In genomic region chr19:10634430-10634829, GRCh38 we compare ENCODE assay signal across 18 cellular contexts. TPM values are rescaled to one million over a fixed set of nuclear protein-coding genes. Genes with fewer than 3 reads are reported as not detected.
DNase-seq lines count a peak whose midpoint lies in the region; ATAC-seq, FAIRE-seq and TF ChIP-seq lines count a peak whose summit lies in the region.
"Had no signal": no experiment of that assay in that cellular context is flagged by ENCODE, and none has a peak within 500 bp of the region (broad histone marks: within the 10 kb centered on the region; RNA-seq: fewer than 3 reads in every experiment).

No MANE protein-coding gene starts in this region.

- no peaks in the 10 kb centered on the region for H3F3A ChIP-seq in SK-N-SH (replicated peaks; ENCODE audit: insufficient read depth)

- intact Hi-C loops in K562 (cut with micrococcal nuclease) (no loop called here), adrenal gland (cut with DNase I) (no loop called here)

- TF ChIP-seq POLR2A in K562 (conservative IDR thresholded peaks at IDR 0.05) = no peak
- no peak for TF ChIP-seq POLR2A in adrenal gland (IDR thresholded peaks at IDR 0.05)

- TF ChIP-seq EP300 in SK-N-SH (IDR thresholded peaks at IDR 0.05; ENCODE audit: borderline replicate concordance in 1 of 2, low read depth in 1 of 2, low read length in 1 of 2) (no peak), K562 (IDR thresholded peaks at IDR 0.05; ENCODE audit: low read length) (no peak)

- no peaks in the 10 kb centered on the region for H3K9me3 Mint-ChIP-seq in stimulated activated naive B cell treated with anti-CD40 and anti-IgM and Interleukin-4, amounts not matched to agents 10 μg/mL and 1 μg/mL and 100 μg/mL, for 72 hours
- H3K9me3 Mint-ChIP-seq: CD14-positive monocyte; CD4-positive, alpha-beta memory T cell; H9 had no signal

- no peaks in the 10 kb centered on the region for H3K27me3 ChIP-seq in SK-N-SH (ENCODE audit: insufficient read depth)
- H3K27me3 ChIP-seq in K562 (ENCODE audit: control insufficient read depth in 2 of 2, insufficient read depth in 2 of 2, low read length in 2 of 2) = no peaks in the 10 kb centered on the region
- H3K27me3 ChIP-seq in adrenal gland = no peaks in the 10 kb centered on the region
- H3K27me3 ChIP-seq: BLaER1 had no signal

- no peaks in the 10 kb centered on the region for H3K9me3 ChIP-seq in SK-N-SH
- H3K9me3 ChIP-seq in K562 (replicated peaks; ENCODE audit: control insufficient read depth, insufficient read depth, low read depth, low read length) = no peaks in the 10 kb centered on the region
- H3K9me3 ChIP-seq in adrenal gland (replicated peaks in 1 of 3) = no peaks in the 10 kb centered on the region
- H3K9me3 ChIP-seq: BLaER1 had no signal

- no peaks in the 10 kb centered on the region for H3K79me2 ChIP-seq in SK-N-SH (ENCODE audit: insufficient read depth)
- no peaks in the 10 kb centered on the region for H3K79me2 ChIP-seq in K562 (ENCODE audit: control insufficient read depth, insufficient read depth, low read length)

- TF ChIP-seq RAD21 in SK-N-SH (IDR thresholded peaks at IDR 0.05; ENCODE audit: low read length) = no peak
- no peak for TF ChIP-seq RAD21 in K562 (CRISPR knock-in tag; conservative IDR thresholded peaks at IDR 0.05 in 1 of 2, IDR thresholded peaks at IDR 0.05 in 1 of 2)

- no peaks in the 10 kb centered on the region for H4K20me1 ChIP-seq in SK-N-SH (ENCODE audit: insufficient read depth)
- H4K20me1 ChIP-seq in K562 (replicated peaks; ENCODE audit: control insufficient read depth, insufficient read depth, low read length) = no peaks in the 10 kb centered on the region

- H2AFZ ChIP-seq in SK-N-SH (ENCODE audit: low read depth) (no peak overlapping the region), K562 (ENCODE audit: low read depth, low read length) (no peak overlapping the region)

- no peak for ATAC-seq in SK-N-SH treated with all-trans-retinoic acid at 6 μM for 48 hours
- ATAC-seq in K562 = no peak
- ATAC-seq in stimulated activated naive B cell treated with anti-CD40 and anti-IgM and Interleukin-4, amounts not matched to agents 10 μg/mL and 1 μg/mL and 100 μg/mL, for 72 hours (replicated peaks) = no peak
- ATAC-seq: GM12878 had no signal

- no peaks in the 10 kb centered on the region for H3K4me1 ChIP-seq in SK-N-SH (ENCODE audit: control insufficient read depth in 1 of 2, insufficient read depth in 2 of 2, low read depth in 1 of 2, low read length in 1 of 2)
- H3K4me1 ChIP-seq in K562 (replicated peaks in 1 of 2; ENCODE audit: control insufficient read depth in 2 of 2, insufficient read depth in 2 of 2, low read length in 2 of 2) = peaks cover 0 to 6% of the 10 kb centered on the region in 2 experiments; a peak in 2 of 5 replicates
- H3K4me1 ChIP-seq in adrenal gland (replicated peaks in 1 of 2) = peaks cover 0 to 6% of the 10 kb centered on the region in 2 donors

- H3K4me1 Mint-ChIP-seq in stimulated activated naive B cell treated with anti-CD40 and anti-IgM and Interleukin-4, amounts not matched to agents 10 μg/mL and 1 μg/mL and 100 μg/mL, for 72 hours = peaks cover 33 to 41% of the 10 kb centered on the region in 2 donors

- H3K36me3 Mint-ChIP-seq in stimulated activated naive B cell treated with anti-CD40 and anti-IgM and Interleukin-4, amounts not matched to agents 10 μg/mL and 1 μg/mL and 100 μg/mL, for 72 hours = peaks cover 55 to 58% of the 10 kb centered on the region in 2 donors

- H3K9ac ChIP-seq in SK-N-SH = no peak overlapping the region
- no peak overlapping the region for H3K9ac ChIP-seq in K562 (ENCODE audit: insufficient read depth in 1 of 2, low read depth in 2 of 2, low read length in 2 of 2)
- H3K9ac ChIP-seq: BLaER1 had no signal

- peak overlapping the region; percentile 79 for H3K27ac Mint-ChIP-seq in stimulated activated naive B cell treated with anti-CD40 and anti-IgM and Interleukin-4, amounts not matched to agents 10 μg/mL and 1 μg/mL and 100 μg/mL, for 72 hours

- H3K4me2 ChIP-seq in SK-N-SH (no peak overlapping the region), K562 (ENCODE audit: insufficient read depth, low read length) (no peak overlapping the region)
- H3K4me2 ChIP-seq: BLaER1 had no signal

- peaks cover 4% of the 10 kb centered on the region for H3K9me1 ChIP-seq in K562 (ENCODE audit: control insufficient read depth, insufficient read depth, low read length)

- POLR2A ChIA-PET in SK-N-SH (lab: Yijun Ruan, JAX) = no interaction called here
- POLR2A ChIA-PET in K562 (lab: Yijun Ruan, JAX) = interaction anchor here (0.6 to 2.0 kb wide), 3 partner anchors 13 to 124 kb away, joined by 3 to 6 read pairs (median 3); no protein-coding TSS in a partner anchor

- no peaks in the 10 kb centered on the region for H3K27me3 Mint-ChIP-seq in stimulated activated naive B cell treated with anti-CD40 and anti-IgM and Interleukin-4, amounts not matched to agents 10 μg/mL and 1 μg/mL and 100 μg/mL, for 72 hours
- H3K27me3 Mint-ChIP-seq: CD4-positive, alpha-beta memory T cell had no signal

- TF ChIP-seq CTCF in SK-N-SH (IDR thresholded peaks at IDR 0.05) (no peak), 22Rv1 (IDR thresholded peaks at IDR 0.05) (no peak), K562 (IDR thresholded peaks at IDR 0.05 in 2 of 3, conservative IDR thresholded peaks at IDR 0.05 in 1 of 3; ENCODE audit: insufficient read depth in 2 of 3, low read depth in 1 of 3, low read length in 3 of 3) (no peak), adrenal gland (IDR thresholded peaks at IDR 0.05) (no peak)

- WGBS in SK-N-SH (ENCODE audit: low lambda C conversion rate) = 98% methylated on average over 3 of the region's 7 CpGs
- 82% methylated on average over 6 of the region's 7 CpGs for WGBS in K562 (ENCODE audit: insufficient coverage, low coverage, missing lambda C conversion rate)
- WGBS in adrenal gland, 4 donors = 76 to 84% (median 79%) methylated on average over 4 to 7 of the region's 7 CpGs

- H3K27ac ChIP-seq in SK-N-SH (ENCODE audit: low read depth in 2 of 2, low read length in 1 of 2) (no peak overlapping the region), 22Rv1 (0 out of 2 replicates have a peak overlapping the region, but pooled peaks have one; percentile 83), K562 (ENCODE audit: extremely low read depth, low read depth, low read length) (no peak overlapping the region), adrenal gland (no peak overlapping the region)
- H3K27ac ChIP-seq: BLaER1, HL-60 had no signal

- no peaks in the 10 kb centered on the region for H3K9me2 ChIP-seq in SK-N-SH

- H3K4me3 ChIP-seq in SK-N-SH (ENCODE audit: low read depth in 2 of 2, low read length in 1 of 2) (no peak overlapping the region), K562 (no peak overlapping the region), adrenal gland (no peak overlapping the region)
- H3K4me3 ChIP-seq: BLaER1, GM12878 had no signal

- no peak for FAIRE-seq in K562 (lab: Jason Lieb, UNC)
- FAIRE-seq: GM12878 had no signal

- CTCF ChIA-PET in SK-N-SH (lab: Yijun Ruan, JAX) (interaction anchor here (2.6 to 2.9 kb wide), 2 partner anchors 53 to 66 kb away, joined by 8 to 11 read pairs; partner anchors contain the start of gene QTRT1), K562 (lab: Yijun Ruan, JAX; ENCODE audit: low intra/inter-chr PET ratio) (no interaction called here)

- H3K4me3 Mint-ChIP-seq in stimulated activated naive B cell treated with anti-CD40 and anti-IgM and Interleukin-4, amounts not matched to agents 10 μg/mL and 1 μg/mL and 100 μg/mL, for 72 hours = no peak overlapping the region
- H3K4me3 Mint-ChIP-seq: CD14-positive monocyte; CD4-positive, alpha-beta memory T cell; H9 had no signal

- in situ Hi-C loops in K562 (cut with MboI) = no loop called here

- H3K36me3 ChIP-seq in SK-N-SH (replicated peaks in 1 of 2; ENCODE audit: control insufficient read depth in 1 of 2, insufficient read depth in 2 of 2, low read length in 1 of 2) (peaks cover 19 to 41% of the 10 kb centered on the region in 2 experiments), K562 (ENCODE audit: control insufficient read depth, insufficient read depth, low read length) (peaks cover 36% of the 10 kb centered on the region; the same call in 2 of the 3 replicates), adrenal gland (replicated peaks in 1 of 2) (peaks cover 0 to 82% of the 10 kb centered on the region in 2 donors)

- DNase-seq in SK-N-SH (peak; percentile 9), K562 (ENCODE audit: extremely low read depth in 1 of 4, low spot score in 3 of 4) (no peak), adrenal gland (no peak)
- DNase-seq in stimulated activated naive B cell treated with anti-CD40 and anti-IgM and Interleukin-4, amounts not matched to agents 10 μg/mL and 1 μg/mL and 100 μg/mL, for 72 hours = no peak
- no peak for DNase-seq in stimulated activated CD4-positive, alpha-beta T cell treated with anti-CD3 and anti-CD28 coated beads, Interleukin-15, amount 100 ng/mL, for 24 hours
- DNase-seq: 8988T; CD4-positive, alpha-beta memory T cell; DMS79 treated with DMSO at 0.1 percent for 48 hours; GOT3; H9; IMR-90; KBM-7 had no signal

- no TSS peak for BruUV-seq in K562 (replicated peaks; lab: Mats Ljungman, UMichigan)

RNA-seq across cellular contexts. Expression of gene SLC44A2, which starts 9.1 kb away (rescaled TPM):
- 61.4 and 66.6 TPM in 2 replicates for polyA plus RNA-seq in SK-N-SH (2012; rRNA removed)
- polyA plus RNA-seq in SK-N-SH (2012; cell fraction: cytosol; rRNA removed) = 38.2 and 47.6 TPM in 2 replicates
- 97.7 and 150 TPM in 2 replicates for polyA plus RNA-seq in SK-N-SH (2012; cell fraction: nucleus; rRNA removed)
- 37.8 and 63.7 TPM in 2 replicates for total RNA-seq in K562 (2011; cell fraction: chromatin; rRNA removed; ENCODE audit: low replicate concordance)
- 41.6 and 41.7 TPM in 2 replicates for total RNA-seq in K562 (2011; cell fraction: nucleolus; rRNA removed)
- 44.4 and 57.3 TPM in 2 replicates for total RNA-seq in K562 (2011; cell fraction: nucleoplasm; rRNA removed)
- total RNA-seq in K562 (2014; rRNA removed) = 6.8 and 14.4 TPM in 2 replicates
- 6.2 and 6.5 TPM in 2 replicates for total RNA-seq in K562 (2014; rRNA removed; fragmentation: Illumina TruSeq; extraction: Trizol)
- 8.0 and 8.1 TPM in 2 replicates for total RNA-seq in K562 (2015; rRNA removed; fragmentation: Illumina TruSeq; extraction: Trizol)
- 30.2 and 34.2 TPM in 2 replicates for total RNA-seq in K562 (2021)
- polyA plus RNA-seq in K562 (2011; rRNA removed) = 15.1 and 23.3 TPM in 2 replicates
- polyA plus RNA-seq in K562 (2011; cell fraction: cytosol; rRNA removed) = 22.5 and 26.7 TPM in 2 replicates
- polyA plus RNA-seq in K562 (2011; cell fraction: nucleus; rRNA removed) = 44.7 and 54.4 TPM in 2 replicates
- polyA plus RNA-seq in K562 (2012) = 29.6 and 49.8 TPM in 2 replicates
- polyA plus RNA-seq in K562 (2014; fragmentation: Illumina TruSeq; extraction: Trizol) = 26.3 and 33.0 TPM in 2 replicates
- polyA plus RNA-seq in K562 (2014; fragmentation: Nextera tagmentation; extraction: Ambion mirVana) = 1 to 10 TPM; 1.1 to 2.3 TPM
- polyA plus RNA-seq in K562 (2014; rRNA removed) = 12.4 and 16.7 TPM in 2 replicates
- 18.5 and 22.8 TPM in 2 replicates for polyA minus RNA-seq in K562 (2011; rRNA and poly(A)+ RNA removed)
- 18.0 and 33.3 TPM in 2 replicates for polyA minus RNA-seq in K562 (2011; cell fraction: cytosol; rRNA and poly(A)+ RNA removed)
- 7.8 and 11.1 TPM in 2 replicates for polyA minus RNA-seq in K562 (2011; cell fraction: nucleus; rRNA and poly(A)+ RNA removed)
- 100 to 1,000 TPM in 4 of 8 donors, 10 to 100 TPM in 4; 48.8 to 188 (median 100) TPM for total RNA-seq in adrenal gland
- polyA plus RNA-seq in adrenal gland = 10 to 100 TPM; 67.3 to 92.3 (median 68.1) TPM

RNA-seq across cellular contexts. Expression of gene ILF3, which starts 19.7 kb away (rescaled TPM):
- polyA plus RNA-seq in SK-N-SH (2012; rRNA removed) = 203 and 229 TPM in 2 replicates
- 97.9 and 126 TPM in 2 replicates for polyA plus RNA-seq in SK-N-SH (2012; cell fraction: cytosol; rRNA removed)
- polyA plus RNA-seq in SK-N-SH (2012; cell fraction: nucleus; rRNA removed) = 699 and 751 TPM in 2 replicates
- 430 and 677 TPM in 2 replicates for total RNA-seq in K562 (2011; cell fraction: chromatin; rRNA removed; ENCODE audit: low replicate concordance)
- total RNA-seq in K562 (2011; cell fraction: nucleolus; rRNA removed) = 329 and 377 TPM in 2 replicates
- total RNA-seq in K562 (2011; cell fraction: nucleoplasm; rRNA removed) = 305 and 307 TPM in 2 replicates
- total RNA-seq in K562 (2014; rRNA removed) = 141 and 169 TPM in 2 replicates
- total RNA-seq in K562 (2014; rRNA removed; fragmentation: Illumina TruSeq; extraction: Trizol) = 122 and 125 TPM in 2 replicates
- 179 and 183 TPM in 2 replicates for total RNA-seq in K562 (2015; rRNA removed; fragmentation: Illumina TruSeq; extraction: Trizol)
- 408 and 453 TPM in 2 replicates for total RNA-seq in K562 (2021)
- polyA plus RNA-seq in K562 (2011; rRNA removed) = 175 and 376 TPM in 2 replicates
- polyA plus RNA-seq in K562 (2011; cell fraction: cytosol; rRNA removed) = 127 and 144 TPM in 2 replicates
- polyA plus RNA-seq in K562 (2011; cell fraction: nucleus; rRNA removed) = 442 and 520 TPM in 2 replicates
- 205 and 346 TPM in 2 replicates for polyA plus RNA-seq in K562 (2012)
- 342 and 395 TPM in 2 replicates for polyA plus RNA-seq in K562 (2014; fragmentation: Illumina TruSeq; extraction: Trizol)
- polyA plus RNA-seq in K562 (2014; fragmentation: Nextera tagmentation; extraction: Ambion mirVana) = 10 to 100 TPM; 26.0 to 27.5 TPM
- polyA plus RNA-seq in K562 (2014; rRNA removed) = 231 and 240 TPM in 2 replicates
- polyA minus RNA-seq in K562 (2011; rRNA and poly(A)+ RNA removed) = 144 and 225 TPM in 2 replicates
- 105 and 160 TPM in 2 replicates for polyA minus RNA-seq in K562 (2011; cell fraction: cytosol; rRNA and poly(A)+ RNA removed)
- polyA minus RNA-seq in K562 (2011; cell fraction: nucleus; rRNA and poly(A)+ RNA removed) = 106 and 132 TPM in 2 replicates
- 100 to 1,000 TPM in 5 of 8 donors, 10 to 100 TPM in 3; 75.0 to 254 (median 145) TPM for total RNA-seq in adrenal gland
- polyA plus RNA-seq in adrenal gland = 100 to 1,000 TPM; 192 to 232 (median 219) TPM

RNA-seq across cellular contexts. Expression of gene AP1M2, which starts 47.3 kb away (rescaled TPM):
- polyA plus RNA-seq in SK-N-SH (2012; rRNA removed) = 0.05 and 0.30 TPM in 2 replicates
- polyA plus RNA-seq in SK-N-SH (2012; cell fraction: cytosol; rRNA removed) = 0.21 and 0.42 TPM in 2 replicates
- 0.06 and 0.48 TPM in 2 replicates for polyA plus RNA-seq in SK-N-SH (2012; cell fraction: nucleus; rRNA removed)
- not detected in 2 replicates for total RNA-seq in K562 (2011; cell fraction: chromatin; rRNA removed; ENCODE audit: low replicate concordance)
- total RNA-seq in K562 (2011; cell fraction: nucleolus; rRNA removed) = 1.2 TPM in 1 of 2 replicates, not detected in the other
- total RNA-seq in K562 (2011; cell fraction: nucleoplasm; rRNA removed) = 1.1 and 1.7 TPM in 2 replicates
- total RNA-seq in K562 (2014; rRNA removed) = 0.59 TPM in 1 of 2 replicates, not detected in the other
- 0.57 and 1.3 TPM in 2 replicates for total RNA-seq in K562 (2014; rRNA removed; fragmentation: Illumina TruSeq; extraction: Trizol)
- total RNA-seq in K562 (2015; rRNA removed; fragmentation: Illumina TruSeq; extraction: Trizol) = 0.15 TPM in 1 of 2 replicates, not detected in the other
- 0.33 and 0.40 TPM in 2 replicates for total RNA-seq in K562 (2021)
- 0.39 and 0.50 TPM in 2 replicates for polyA plus RNA-seq in K562 (2011; rRNA removed)
- 0.34 and 1.0 TPM in 2 replicates for polyA plus RNA-seq in K562 (2011; cell fraction: cytosol; rRNA removed)
- 0.24 and 0.41 TPM in 2 replicates for polyA plus RNA-seq in K562 (2011; cell fraction: nucleus; rRNA removed)
- polyA plus RNA-seq in K562 (2012) = 0.55 and 0.68 TPM in 2 replicates
- 0.68 TPM in 1 of 2 replicates, not detected in the other for polyA plus RNA-seq in K562 (2014; fragmentation: Illumina TruSeq; extraction: Trizol)
- 1 to 10 TPM; 1.1 to 1.4 TPM for polyA plus RNA-seq in K562 (2014; fragmentation: Nextera tagmentation; extraction: Ambion mirVana)
- polyA plus RNA-seq in K562 (2014; rRNA removed) = 1.1 and 1.3 TPM in 2 replicates
- polyA minus RNA-seq in K562 (2011; rRNA and poly(A)+ RNA removed) = 0.11 TPM in 1 of 2 replicates, not detected in the other
- 0.95 and 2.2 TPM in 2 replicates for polyA minus RNA-seq in K562 (2011; cell fraction: cytosol; rRNA and poly(A)+ RNA removed)
- 0.78 TPM in 1 of 2 replicates, not detected in the other for polyA minus RNA-seq in K562 (2011; cell fraction: nucleus; rRNA and poly(A)+ RNA removed)
- total RNA-seq in adrenal gland = under 1 TPM in 2 of 8 donors, not detected in 6; 0.19 to 0.43 TPM
- polyA plus RNA-seq in adrenal gland = under 1 TPM in 2 of 3 donors, not detected in 1; 0.10 to 0.97 TPM
- total RNA-seq: CD4-positive, alpha-beta memory T cell; IMR-90 had no signal
- polyA plus RNA-seq: CD4-positive, alpha-beta memory T cell; GM12878 had no signal
